8 cellular contexts compared by ENCODE assay signal in the genomic region with DNA sequence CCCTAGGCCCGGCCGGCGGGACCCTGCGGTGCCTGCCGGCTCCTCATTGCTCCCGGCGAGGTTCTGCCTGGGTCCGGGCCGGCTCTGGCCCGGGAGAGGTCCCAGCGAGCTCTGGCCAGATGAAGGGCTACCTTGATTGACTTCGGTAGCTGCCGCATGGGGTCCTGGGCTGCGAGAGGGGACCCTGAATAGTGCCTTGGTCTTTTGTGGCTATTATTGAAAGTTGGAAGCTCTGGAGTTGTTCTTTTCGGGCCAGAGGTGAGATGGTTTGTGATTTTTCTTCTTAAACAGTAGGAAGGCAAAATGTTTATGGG. TPM values are rescaled to one million over a fixed set of nuclear protein-coding genes. Genes with fewer than 3 reads are reported as not detected.
DNase-seq lines count a peak whose midpoint lies in the region; ATAC-seq and TF ChIP-seq lines count a peak whose summit lies in the region.

No MANE protein-coding gene starts in this region.

- TF ChIP-seq CTCF in GM12865 (IDR thresholded peaks at IDR 0.05; ENCODE audit: insufficient read depth, low read depth, low read length, missing control alignments): no peak
- no peak for TF ChIP-seq CTCF in fibroblast of mammary gland (conservative IDR thresholded peaks at IDR 0.05; ENCODE audit: control insufficient read depth, insufficient read depth, low read depth, low read length)
- no peak for TF ChIP-seq CTCF in psoas muscle (IDR thresholded peaks at IDR 0.05)

- ATAC-seq in psoas muscle (no peak), GM19324 (IDR thresholded peaks at IDR 0.05; ENCODE audit: low FRiP score, unreplicated experiment) (no peak), GM18517 (IDR thresholded peaks at IDR 0.05; ENCODE audit: unreplicated experiment) (no peak), HG03520 (IDR thresholded peaks at IDR 0.05; ENCODE audit: unreplicated experiment) (no peak)

- intact Hi-C loops in psoas muscle (cut with DNase I): loop anchor here in 1 of 2 donors (10.0 kb wide), 1 partner anchor 137 kb away; no protein-coding TSS in a partner anchor

- H3K4me3 ChIP-seq in GM12865 (ENCODE audit: low read depth, low read length) (peak overlapping the region; percentile 77), SJCRH30 (peak overlapping the region; percentile 95), fibroblast of mammary gland (ENCODE audit: control insufficient read depth, low read depth, low read length) (peak overlapping the region; percentile 73), psoas muscle (peak overlapping the region; percentile 96)

- 0 to 1% (median 0%) methylated on average over 12 to 15 of the region's 15 CpGs for WGBS in psoas muscle, 3 donors

- peaks cover 7% of the 10 kb centered on the region for H3K4me1 ChIP-seq in SJCRH30
- H3K4me1 ChIP-seq in psoas muscle: peaks cover 34% of the 10 kb centered on the region

- peak overlapping the region; percentile 65 for H3K27ac ChIP-seq in SJCRH30
- peak overlapping the region; percentile 93 for H3K27ac ChIP-seq in psoas muscle

- H3K27me3 ChIP-seq in SJCRH30 (no peaks in the 10 kb centered on the region), psoas muscle (ENCODE audit: insufficient read depth in 3 of 3, low read length in 2 of 3) (no peaks in the 10 kb centered on the region)

- H3K36me3 ChIP-seq in SJCRH30 (peaks cover 23% of the 10 kb centered on the region), psoas muscle (ENCODE audit: insufficient read depth in 1 of 2, low read depth in 1 of 2) (peaks cover 0 to 32% of the 10 kb centered on the region in 2 donors)

- DNase-seq in GM12865 (ENCODE audit: low read depth) (no peak), SJCRH30 (no peak), fibroblast of mammary gland (ENCODE audit: low read depth) (peak; percentile 2), psoas muscle (no peak)
- DNase-seq in stimulated activated CD4-positive, alpha-beta T cell treated with anti-CD3 and anti-CD28 coated beads, Interleukin-2, amount 100 ng/mL, for 48 hours: no peak

- no peaks in the 10 kb centered on the region for H3K9me3 ChIP-seq in SJCRH30 (replicated peaks)
- no peaks in the 10 kb centered on the region for H3K9me3 ChIP-seq in psoas muscle

RNA-seq across cellular contexts. Expression of a gene that starts 0.6 kb away (rescaled TPM):
- total RNA-seq in SJCRH30 (2014; rRNA removed; shearing (Covaris generic)): 41.3 and 44.0 TPM in 2 replicates
- total RNA-seq in psoas muscle: 10 to 100 TPM; 23.1 to 33.8 (median 25.0) TPM
- polyA plus RNA-seq in psoas muscle: 10 to 100 TPM; 13.7 to 36.8 (median 26.6) TPM
